8 cellular contexts compared by ENCODE assay signal in genomic region chrX:18353931-18354368, GRCh38. TPM values are rescaled to one million over a fixed set of nuclear protein-coding genes. Genes with fewer than 3 reads are reported as not detected.
DNase-seq lines count a peak whose midpoint lies in the region; FAIRE-seq and TF ChIP-seq lines count a peak whose summit lies in the region.

No MANE protein-coding gene starts in this region.

- peak overlapping the region; percentile 83 for H3K4me2 ChIP-seq in astrocyte (ENCODE audit: low read length)

- peak overlapping the region; percentile 83 for H3K4me3 Mint-ChIP-seq in astrocyte (ENCODE audit: unreplicated experiment)

- H3K4me3 ChIP-seq in GM06990 (replicated peaks; ENCODE audit: low read depth, low read length) (peak overlapping the region; percentile 60), astrocyte (ENCODE audit: insufficient read depth, low read depth, low read length) (peak overlapping the region; percentile 55), iPS-20b (ENCODE audit: low read length) (peak overlapping the region; percentile 74)

- no peaks in the 10 kb centered on the region for H3K27me3 ChIP-seq in GM06990 (replicated peaks; ENCODE audit: control insufficient read depth, insufficient read depth, low read length)
- peaks cover 12% of the 10 kb centered on the region for H3K27me3 ChIP-seq in astrocyte (ENCODE audit: insufficient read depth, low read length)
- peaks cover 13% of the 10 kb centered on the region for H3K27me3 ChIP-seq in iPS-20b (ENCODE audit: insufficient read depth, low read length)

- H3K79me2 ChIP-seq in astrocyte (ENCODE audit: insufficient read depth, low read length), result no peaks in the 10 kb centered on the region

- DNase-seq in GM06990 (ENCODE audit: extremely low read depth, insufficient read length) (no peak), NCI-H510A treated with DMSO at 0.1 percent for 48 hours (lab: John Stamatoyannopoulos, UW) (peak; percentile 42), astrocyte (ENCODE audit: low read depth) (no peak), DMS79 (lab: John Stamatoyannopoulos, UW) (no peak), GF-D8 (lab: John Stamatoyannopoulos, UW) (no peak), HT-29 (ENCODE audit: low spot score) (no peak)
- DNase-seq in stimulated activated CD4-positive, alpha-beta T cell treated with anti-CD3 and anti-CD28 coated beads, Interleukin-15, amount 100 ng/mL, for 24 hours, result peak; percentile 32

- no peaks in the 10 kb centered on the region for H3K36me3 Mint-ChIP-seq in astrocyte (ENCODE audit: low read depth, unreplicated experiment)

- H3K27ac ChIP-seq in astrocyte (ENCODE audit: low read depth, low read length), result no peak overlapping the region
- no peak overlapping the region for H3K27ac ChIP-seq in iPS-20b (ENCODE audit: low read length)

- H3K36me3 ChIP-seq in GM06990 (ENCODE audit: control insufficient read depth, insufficient read depth, low read length) (no peaks in the 10 kb centered on the region), astrocyte (ENCODE audit: insufficient read depth, low read length) (no peaks in the 10 kb centered on the region), iPS-20b (ENCODE audit: insufficient read depth, low read depth, low read length) (no peaks in the 10 kb centered on the region)

- peaks cover 21% of the 10 kb centered on the region for H3K27me3 Mint-ChIP-seq in astrocyte (ENCODE audit: low read depth, unreplicated experiment)

- FAIRE-seq in astrocyte (lab: Jason Lieb, UNC), result no peak

- TF ChIP-seq CTCF in GM06990 (IDR thresholded peaks at IDR 0.05; ENCODE audit: insufficient read depth, low read length, poor library complexity, severe bottlenecking), result peak; percentile 8
- TF ChIP-seq CTCF in astrocyte (IDR thresholded peaks at IDR 0.05; ENCODE audit: insufficient read depth, low read depth, low read length), result no peak

- peaks cover 2% of the 10 kb centered on the region for H3K4me1 Mint-ChIP-seq in astrocyte (ENCODE audit: low read depth, unreplicated experiment)

- no peaks in the 10 kb centered on the region for H4K20me1 ChIP-seq in astrocyte (ENCODE audit: insufficient read depth, low read length)

- no peak overlapping the region for H3K27ac Mint-ChIP-seq in astrocyte (ENCODE audit: unreplicated experiment)

- H3K9me3 ChIP-seq in astrocyte (ENCODE audit: insufficient read depth, low read depth, low read length) (no peaks in the 10 kb centered on the region), iPS-20b (ENCODE audit: insufficient read depth, low read depth, low read length) (no peaks in the 10 kb centered on the region)

- H3K4me1 ChIP-seq in astrocyte (ENCODE audit: insufficient read depth, low read length), result peaks cover 3% of the 10 kb centered on the region
- no peaks in the 10 kb centered on the region for H3K4me1 ChIP-seq in iPS-20b (ENCODE audit: insufficient read depth, low read length)

- no peaks in the 10 kb centered on the region for H3K9me3 Mint-ChIP-seq in astrocyte (ENCODE audit: unreplicated experiment)

- H3K9ac ChIP-seq in astrocyte (ENCODE audit: low read length) (peak overlapping the region; percentile 23), iPS-20b (ENCODE audit: low read depth, low read length) (peak overlapping the region; percentile 48; the same call in 1 of the 2 replicates)

- peak overlapping the region; percentile 71 for H2AFZ ChIP-seq in astrocyte (ENCODE audit: low read depth, low read length)

RNA-seq across cellular contexts. Expression of gene SCML2, which starts 0.5 kb away (rescaled TPM):
- total RNA-seq in astrocyte, result 0.91 and 1.2 TPM in 2 replicates
- 0.47 and 0.66 TPM in 2 replicates for total RNA-seq in HT-29 (2014; rRNA removed; shearing (Covaris generic))

Comparison
In these comparisons a context has a peak if more than half of its experiments do, and no peak if none do; other contexts are left out.
1. DNase-seq: peak in NCI-H510A treated with DMSO at 0.1 percent for 48 hours (single experiment) and stimulated activated CD4-positive, alpha-beta T cell treated with anti-CD3 and anti-CD28 coated beads, Interleukin-15, amount 100 ng/mL, for 24 hours (single experiment); none in GM06990 (single experiment), astrocyte (single experiment), DMS79 (single experiment), GF-D8 (single experiment) and HT-29 (single experiment).
2. Peak in every context shown above with its lines, with median percentiles within 50 percentile points of each other: H3K4me3 ChIP-seq.